22 cellular contexts compared by ENCODE assay signal in genomic region chr17:73410586-73411329, GRCh38.
DNase-seq lines count a peak whose midpoint lies in the region; ATAC-seq and TF ChIP-seq lines count a peak whose summit lies in the region.
"Had no signal": no experiment of that assay in that cellular context is flagged by ENCODE, and none has a peak within 500 bp of the region (broad histone marks: within the 10 kb centered on the region; RNA-seq: fewer than 3 reads in every experiment).

No MANE protein-coding gene starts in this region.

- no peak overlapping the region for H3K27ac ChIP-seq in CD8-positive, alpha-beta T cell (ENCODE audit: low read depth, low read length)
- peak overlapping the region in 3 of 4 donors; percentile 24 to 60 (median 32) for H3K27ac ChIP-seq in gastroesophageal sphincter
- no peak overlapping the region for H3K27ac ChIP-seq in mesenchymal stem cell (ENCODE audit: low read length, poor library complexity, severe bottlenecking)
- H3K27ac ChIP-seq: epithelial cell of prostate, left lung had no signal

- no peak overlapping the region for H2AFZ ChIP-seq in mesenchymal stem cell (ENCODE audit: low read depth, low read length)

- H3K9me3 Mint-ChIP-seq in CD8-positive, alpha-beta T cell: no peaks in the 10 kb centered on the region
- H3K9me3 Mint-ChIP-seq: activated naive CD8-positive, alpha-beta T cell treated with anti-CD3 and anti-CD28 coated beads, Interleukin-2, amount 50 U/mL, for 24 hours; activated T-cell treated with anti-CD3 and anti-CD28 coated beads, Interleukin-2, amount 50 U/mL, for 24 hours; CD8-positive, alpha-beta memory T cell had no signal

- no peak overlapping the region for H2BK5ac ChIP-seq in mesenchymal stem cell (ENCODE audit: low read depth, low read length, poor library complexity, severe bottlenecking)

- H2BK12ac ChIP-seq in mesenchymal stem cell (ENCODE audit: low read length in 2 of 2): no peak overlapping the region

- TF ChIP-seq CTCF in CD8-positive, alpha-beta T cell (IDR thresholded peaks at IDR 0.05): no peak
- TF ChIP-seq CTCF in gastroesophageal sphincter (IDR thresholded peaks at IDR 0.05) (no peak), BE2C (IDR thresholded peaks at IDR 0.05; ENCODE audit: low read depth, low read length) (no peak)

- no peak overlapping the region for H3K4me3 Mint-ChIP-seq in CD8-positive, alpha-beta T cell
- H3K4me3 Mint-ChIP-seq: activated naive CD8-positive, alpha-beta T cell treated with anti-CD3 and anti-CD28 coated beads, Interleukin-2, amount 50 U/mL, for 24 hours; activated T-cell treated with anti-CD3 and anti-CD28 coated beads, Interleukin-2, amount 50 U/mL, for 24 hours; CD8-positive, alpha-beta memory T cell had no signal

- H3K4me2 ChIP-seq in mesenchymal stem cell (ENCODE audit: low read length, poor library complexity, severe bottlenecking): no peak overlapping the region

- H3K14ac ChIP-seq in mesenchymal stem cell (ENCODE audit: low read length in 2 of 2): no peak overlapping the region

- H3K79me1 ChIP-seq in mesenchymal stem cell (replicated peaks; ENCODE audit: low read length, poor library complexity, severe bottlenecking): no peaks in the 10 kb centered on the region

- H3K4me3 ChIP-seq in CD8-positive, alpha-beta T cell (ENCODE audit: low read depth, low read length): no peak overlapping the region
- no peak overlapping the region for H3K4me3 ChIP-seq in gastroesophageal sphincter
- H3K4me3 ChIP-seq in mesenchymal stem cell (ENCODE audit: insufficient read depth in 1 of 2, low read depth in 1 of 2, low read length in 2 of 2): no peak overlapping the region
- no peak overlapping the region for H3K4me3 ChIP-seq in BE2C (ENCODE audit: low read depth, low read length)
- H3K4me3 ChIP-seq: left lung, mucosa of descending colon, stomach had no signal

- no peaks in the 10 kb centered on the region for H3K36me3 ChIP-seq in CD8-positive, alpha-beta T cell (ENCODE audit: insufficient read depth, low read length)
- no peaks in the 10 kb centered on the region for H3K36me3 ChIP-seq in gastroesophageal sphincter
- peaks cover 0 to 2% of the 10 kb centered on the region in 2 experiments for H3K36me3 ChIP-seq in mesenchymal stem cell (ENCODE audit: control insufficient read depth in 1 of 2, insufficient read depth in 2 of 2, low read depth in 1 of 2, low read length in 2 of 2)
- no peaks in the 10 kb centered on the region for H3K36me3 ChIP-seq in BE2C
- H3K36me3 ChIP-seq: left lung, stomach had no signal

- H4K8ac ChIP-seq in mesenchymal stem cell (ENCODE audit: low read length): no peak overlapping the region

- no peak overlapping the region for H3K23ac ChIP-seq in mesenchymal stem cell (ENCODE audit: low read length in 2 of 2)

- no peaks in the 10 kb centered on the region for H3K4me1 Mint-ChIP-seq in CD8-positive, alpha-beta T cell (ENCODE audit: low read depth)
- H3K4me1 Mint-ChIP-seq: activated naive CD8-positive, alpha-beta T cell treated with anti-CD3 and anti-CD28 coated beads, Interleukin-2, amount 50 U/mL, for 24 hours; CD8-positive, alpha-beta memory T cell had no signal

- H3K4me1 ChIP-seq in CD8-positive, alpha-beta T cell (ENCODE audit: insufficient read depth, low read length): no peaks in the 10 kb centered on the region
- H3K4me1 ChIP-seq in gastroesophageal sphincter (no peaks in the 10 kb centered on the region), mesenchymal stem cell (ENCODE audit: control insufficient read depth, insufficient read depth, low read depth, low read length) (peaks cover 8% of the 10 kb centered on the region), BE2C (no peaks in the 10 kb centered on the region)
- H3K4me1 ChIP-seq: left lung, stomach had no signal

- H3K27me3 ChIP-seq in CD8-positive, alpha-beta T cell (ENCODE audit: insufficient read depth, low read length): no peaks in the 10 kb centered on the region
- H3K27me3 ChIP-seq in gastroesophageal sphincter: no peaks in the 10 kb centered on the region
- H3K27me3 ChIP-seq in mesenchymal stem cell (ENCODE audit: control insufficient read depth in 1 of 2, insufficient read depth in 1 of 2, low read length in 2 of 2): peaks cover 0 to 12% of the 10 kb centered on the region in 2 experiments
- H3K27me3 ChIP-seq in BE2C: no peaks in the 10 kb centered on the region
- H3K27me3 ChIP-seq: left lung, stomach had no signal

- peak overlapping the region; percentile 3 for H2BK15ac ChIP-seq in mesenchymal stem cell (ENCODE audit: low read depth, poor library complexity, severe bottlenecking)

- CTCF ChIA-PET in CD8-positive, alpha-beta T cell (lab: Charles Lee): interaction anchor here (1.5 kb wide), 1 partner anchor 40 kb away, joined by 4 read pairs; no protein-coding TSS in a partner anchor

- no peak overlapping the region for H3K9ac ChIP-seq in mesenchymal stem cell (ENCODE audit: low read length)

- H3K27ac Mint-ChIP-seq in CD8-positive, alpha-beta T cell: peak overlapping the region; percentile 22
- H3K27ac Mint-ChIP-seq: activated naive CD8-positive, alpha-beta T cell treated with anti-CD3 and anti-CD28 coated beads, Interleukin-2, amount 50 U/mL, for 24 hours; activated T-cell treated with anti-CD3 and anti-CD28 coated beads, Interleukin-2, amount 50 U/mL, for 24 hours; CD8-positive, alpha-beta memory T cell had no signal

- 49 to 59% methylated on average over 6 to 7 of the region's 11 CpGs for WGBS in gastroesophageal sphincter (ENCODE audit: low coverage in 1 of 2), 2 donors
- 32% methylated on average over 11 of the region's 11 CpGs for WGBS in mesenchymal stem cell

- POLR2A ChIA-PET in CD8-positive, alpha-beta T cell (lab: Charles Lee): no interaction called here

- no peaks in the 10 kb centered on the region for H3K27me3 Mint-ChIP-seq in CD8-positive, alpha-beta T cell (ENCODE audit: low read depth)
- H3K27me3 Mint-ChIP-seq: activated naive CD8-positive, alpha-beta T cell treated with anti-CD3 and anti-CD28 coated beads, Interleukin-2, amount 50 U/mL, for 24 hours; activated T-cell treated with anti-CD3 and anti-CD28 coated beads, Interleukin-2, amount 50 U/mL, for 24 hours had no signal

- no peaks in the 10 kb centered on the region for H3K9me3 ChIP-seq in CD8-positive, alpha-beta T cell (ENCODE audit: low read length)
- no peaks in the 10 kb centered on the region for H3K9me3 ChIP-seq in gastroesophageal sphincter
- no peaks in the 10 kb centered on the region for H3K9me3 ChIP-seq in mesenchymal stem cell (ENCODE audit: control insufficient read depth, low read length)
- no peaks in the 10 kb centered on the region for H3K9me3 ChIP-seq in BE2C
- H3K9me3 ChIP-seq: left lung, mucosa of descending colon, stomach had no signal

- H2BK120ac ChIP-seq in mesenchymal stem cell (ENCODE audit: low read depth, low read length): no peak overlapping the region

- intact Hi-C loops in CD8-positive, alpha-beta T cell (cut with DNase I, micrococcal nuclease): no loop called here

- ATAC-seq in CD8-positive, alpha-beta T cell: no peak
- ATAC-seq in gastroesophageal sphincter (peak; percentile 51), GM21717 (IDR thresholded peaks at IDR 0.05; ENCODE audit: unreplicated experiment) (no peak), HG03571 (IDR thresholded peaks at IDR 0.05; ENCODE audit: unreplicated experiment) (no peak)
- ATAC-seq: activated naive CD8-positive, alpha-beta T cell treated with anti-CD3 and anti-CD28 coated beads, Interleukin-2, amount 50 U/mL, for 24 hours; left lung; mucosa of descending colon had no signal

- H4K91ac ChIP-seq in mesenchymal stem cell (ENCODE audit: low read length): no peak overlapping the region

- no peak for DNase-seq in CD8-positive, alpha-beta T cell
- DNase-seq in mesenchymal stem cell (no peak), renal cortical epithelial cell (ENCODE audit: low read depth) (peak; percentile 15), NCI-H1417 (lab: John Stamatoyannopoulos, UW) (no peak), BE2C (no peak)
- DNase-seq: activated CD4-positive, alpha-beta T cell treated with anti-CD3 and anti-CD28 coated beads for 48 hours; activated gamma-delta T cell treated with Interleukin-2 at 50 U/mL for 16 hours; activated naive CD8-positive, alpha-beta T cell treated with anti-CD3 and anti-CD28 coated beads, Interleukin-2, amount 50 U/mL, for 24 hours; activated T-cell treated with anti-CD3 and anti-CD28 coated beads, Interleukin-2, amount 50 U/mL, for 24 hours; CD8-positive, alpha-beta memory T cell; mucosa of descending colon; NCI-H1417 treated with DMSO at 0.1 percent for 48 hours; NCI-H2107; OCI-M1; stomach; T-helper 1 cell; trophoblast cell had no signal

- TF ChIP-seq POLR2A in gastroesophageal sphincter (IDR thresholded peaks at IDR 0.05): no peak

- H3K36me3 Mint-ChIP-seq in CD8-positive, alpha-beta T cell: peaks cover 51% of the 10 kb centered on the region
- H3K36me3 Mint-ChIP-seq: CD8-positive, alpha-beta memory T cell had no signal

- no peak overlapping the region for H3K18ac ChIP-seq in mesenchymal stem cell (ENCODE audit: low read depth in 1 of 2, low read length in 2 of 2)

- no peak overlapping the region for H3K4ac ChIP-seq in mesenchymal stem cell (ENCODE audit: low read depth in 1 of 2, low read length in 2 of 2)

- TF ChIP-seq EP300 in gastroesophageal sphincter (IDR thresholded peaks at IDR 0.05): no peak

- no peak overlapping the region for H2AK5ac ChIP-seq in mesenchymal stem cell (ENCODE audit: low read length, severe bottlenecking)

Comparison
In these comparisons a context has a peak if more than half of its experiments do, and no peak if none do; other contexts are left out.
1. H3K27ac ChIP-seq: peak in gastroesophageal sphincter (3 of 4); none in CD8-positive, alpha-beta T cell (single experiment) and mesenchymal stem cell (single experiment).